ENCODE assay signal across 8 cellular contexts in the genomic region with DNA sequence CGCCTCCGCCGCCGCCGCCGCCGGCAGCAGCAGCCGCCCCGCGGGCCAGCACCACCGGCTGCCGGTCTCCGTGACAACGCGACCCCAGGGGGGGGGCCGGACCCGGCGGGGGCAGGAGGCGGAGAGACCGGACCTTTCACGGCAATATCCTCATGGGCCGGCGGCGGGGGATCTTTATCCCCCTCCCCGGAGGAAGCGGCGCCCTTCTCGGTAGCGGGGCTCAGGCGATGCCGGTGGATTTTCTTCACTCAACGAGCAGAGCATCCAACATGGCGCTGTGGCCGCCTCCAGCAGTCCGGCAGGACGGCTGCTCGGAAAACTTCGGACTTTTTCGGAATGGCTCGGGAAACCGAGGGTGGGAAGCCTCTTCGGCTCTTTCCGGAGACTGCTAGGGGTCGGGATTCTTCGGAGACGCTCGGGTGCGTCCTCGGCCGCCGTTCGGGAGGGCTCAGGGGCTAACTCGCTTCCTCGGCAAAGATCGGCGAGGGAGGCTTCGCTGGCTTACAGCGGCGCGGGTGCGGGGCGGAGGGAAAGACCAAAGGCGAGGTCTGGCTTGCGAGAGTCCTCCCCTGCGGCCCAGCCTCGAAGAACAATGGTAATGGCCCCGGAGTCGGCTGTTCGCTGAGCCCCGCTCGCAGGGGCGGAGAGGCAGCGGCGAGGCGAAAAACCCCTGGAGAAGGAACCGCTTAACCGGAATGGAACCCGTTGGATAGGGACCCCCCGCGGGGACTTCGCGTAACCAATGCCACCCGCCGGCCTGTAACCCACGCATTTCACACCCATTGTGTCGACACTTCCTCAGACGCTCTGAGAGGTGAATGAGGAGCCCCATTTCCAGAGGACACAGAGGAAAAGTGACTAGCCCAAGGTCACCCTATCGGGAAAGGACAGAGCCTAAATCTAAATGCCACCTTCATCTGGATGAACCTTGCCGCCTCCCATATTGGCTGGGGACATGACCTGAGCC. TPM values are rescaled to one million over a fixed set of nuclear protein-coding genes. Genes with fewer than 3 reads are reported as not detected.
A peak's percentile ranks its signal among the peaks of the same experiment; 100 is the strongest.
DNase-seq lines count a peak whose midpoint lies in the region; ATAC-seq, FAIRE-seq and TF ChIP-seq lines count a peak whose summit lies in the region.

Gene EIF4G3, minus strand, starts transcription at position 309 of the 967 bp plus-strand sequence. CDS start 174,155 bp downstream, outside the sequence.

- H3K4me1 ChIP-seq in small intestine (ENCODE audit: control insufficient read depth in 2 of 2, insufficient read depth in 1 of 2, low read depth in 1 of 2, low read length in 1 of 2): peaks cover 0 to 6% of the 10 kb centered on the region in 2 donors

- 1 to 2% (median 1%) methylated on average over 60 to 89 of the region's 89 CpGs for WGBS in small intestine, 3 donors

- peak within 1 kb of the TSS; percentile 82 for H3K4me3 Mint-ChIP-seq in WTC11

- peaks cover 18% of the 10 kb centered on the region for H3K4me1 Mint-ChIP-seq in WTC11

- CTCF ChIA-PET in AG04450 (lab: Charles Lee) (no interaction called here), WTC11 (lab: Charles Lee) (interaction anchor here (0.9 to 3.0 kb wide), 2 partner anchors 18 to 449 kb away, joined by 3 to 14 read pairs; no protein-coding TSS in a partner anchor)

- H3K9me3 ChIP-seq in AG04450 (ENCODE audit: control insufficient read depth, insufficient read depth, low read length) (no peaks in the 10 kb centered on the region; the same call in 1 of the 2 replicates), small intestine (ENCODE audit: control insufficient read depth, low read depth) (no peaks in the 10 kb centered on the region)

- H3K36me3 ChIP-seq in small intestine (ENCODE audit: control insufficient read depth in 2 of 2, insufficient read depth in 2 of 2, low read length in 2 of 2): peaks cover 0 to 2% of the 10 kb centered on the region in 2 donors

- H3K27me3 ChIP-seq in AG04450 (ENCODE audit: control insufficient read depth, insufficient read depth, low read length) (no peaks in the 10 kb centered on the region), small intestine (ENCODE audit: control insufficient read depth in 2 of 2, insufficient read depth in 2 of 2, low read length in 2 of 2) (no peaks in the 10 kb centered on the region)

- H3K9me3 Mint-ChIP-seq in WTC11: no peaks in the 10 kb centered on the region

- POLR2A ChIA-PET in AG04450 (lab: Yijun Ruan, JAX): no interaction called here
- POLR2A ChIA-PET in WTC11 (lab: Charles Lee): no interaction called here

- TF ChIP-seq CTCF in AG04450 (IDR thresholded peaks at IDR 0.05; ENCODE audit: low read depth, low read length): no peak
- TF ChIP-seq CTCF in WTC11 (IDR thresholded peaks at IDR 0.05): no peak
- TF ChIP-seq CTCF in cardiac fibroblast (IDR thresholded peaks at IDR 0.05; ENCODE audit: low read depth, low read length): no peak

- H3K4me3 ChIP-seq in AG04450 (ENCODE audit: low read depth, low read length) (peak within 1 kb of the TSS; percentile 89), cardiac fibroblast (replicated peaks in 1 of 2; ENCODE audit: low read depth in 2 of 2, low read length in 2 of 2) (peak within 1 kb of the TSS; percentile 88 to 94), small intestine (ENCODE audit: low read depth in 1 of 2, low read length in 2 of 2) (peak within 1 kb of the TSS; percentile 82 to 87)

- peak; percentile 93 for DNase-seq in AG04450 (ENCODE audit: low read depth, low spot score)
- DNase-seq in NCI-H226: peak; percentile 84
- DNase-seq in WTC11 (ENCODE audit: low spot score): peak; percentile 100
- DNase-seq in cardiac fibroblast (ENCODE audit: low read depth in 2 of 2): peak; percentile 98
- DNase-seq in iPS-NIHi11 (ENCODE audit: low spot score): peak; percentile 98
- peak; percentile 99 for DNase-seq in small intestine

- H3K27ac Mint-ChIP-seq in WTC11: peak within 1 kb of the TSS; percentile 85

- peaks cover 37% of the 10 kb centered on the region for H3K27me3 Mint-ChIP-seq in WTC11 (ENCODE audit: low read depth)

- FAIRE-seq in small intestine (lab: Jason Lieb, UNC): no peak

- H3K36me3 Mint-ChIP-seq in WTC11: peaks cover 2% of the 10 kb centered on the region

- peak within 1 kb of the TSS; percentile 88 for H3K27ac ChIP-seq in AG04450 (ENCODE audit: low read depth, low read length)
- H3K27ac ChIP-seq in small intestine (ENCODE audit: low read depth in 1 of 2, low read length in 1 of 2): peak within 1 kb of the TSS; percentile 90

- ATAC-seq in GM18909 (IDR thresholded peaks at IDR 0.05; ENCODE audit: poor library complexity, unreplicated experiment) (peak; percentile 90), HG03175 (IDR thresholded peaks at IDR 0.05; ENCODE audit: unreplicated experiment) (peak; percentile 89), WTC11 (peak; percentile 99)

TF ChIP-seq in WTC11, 78 proteins besides CTCF, POLR2A, EP300 and RAD21 (continues in another document):
- TF ChIP-seq, protein P1, sequence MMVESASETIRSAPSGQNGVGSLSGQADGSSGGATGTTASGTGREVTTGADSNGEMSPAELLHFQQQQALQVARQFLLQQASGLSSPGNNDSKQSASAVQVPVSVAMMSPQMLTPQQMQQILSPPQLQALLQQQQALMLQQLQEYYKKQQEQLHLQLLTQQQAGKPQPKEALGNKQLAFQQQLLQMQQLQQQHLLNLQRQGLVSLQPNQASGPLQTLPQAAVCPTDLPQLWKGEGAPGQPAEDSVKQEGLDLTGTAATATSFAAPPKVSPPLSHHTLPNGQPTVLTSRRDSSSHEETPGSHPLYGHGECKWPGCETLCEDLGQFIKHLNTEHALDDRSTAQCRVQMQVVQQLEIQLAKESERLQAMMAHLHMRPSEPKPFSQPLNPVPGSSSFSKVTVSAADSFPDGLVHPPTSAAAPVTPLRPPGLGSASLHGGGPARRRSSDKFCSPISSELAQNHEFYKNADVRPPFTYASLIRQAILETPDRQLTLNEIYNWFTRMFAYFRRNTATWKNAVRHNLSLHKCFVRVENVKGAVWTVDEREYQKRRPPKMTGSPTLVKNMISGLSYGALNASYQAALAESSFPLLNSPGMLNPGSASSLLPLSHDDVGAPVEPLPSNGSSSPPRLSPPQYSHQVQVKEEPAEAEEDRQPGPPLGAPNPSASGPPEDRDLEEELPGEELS (CRISPR knock-in tag; IDR thresholded peaks at IDR 0.05): 0 out of 2 replicates have a peak, but pooled peaks have one; percentile 19
- TF ChIP-seq GABPB1 (CRISPR knock-in tag; IDR thresholded peaks at IDR 0.05): no peak
- 0 out of 2 replicates have a peak, but pooled peaks have one; percentile 21 for TF ChIP-seq NFE2L1 (CRISPR knock-in tag; IDR thresholded peaks at IDR 0.05)
- TF ChIP-seq ZNF219 (CRISPR knock-in tag; IDR thresholded peaks at IDR 0.05; ENCODE audit: borderline replicate concordance): no peak
- TF ChIP-seq CREM (CRISPR knock-in tag; IDR thresholded peaks at IDR 0.05): no peak
- no peak for TF ChIP-seq ELF4 (CRISPR knock-in tag; IDR thresholded peaks at IDR 0.05; ENCODE audit: low read depth)
- peak; percentile 25; the same call in 1 of the 2 replicates for TF ChIP-seq TEAD1 (CRISPR knock-in tag; IDR thresholded peaks at IDR 0.05)
- peak; percentile 65; the same call in 1 of the 2 replicates for TF ChIP-seq GTF2I (CRISPR knock-in tag; conservative IDR thresholded peaks at IDR 0.05)
- TF ChIP-seq HMGXB4 (CRISPR knock-in tag; IDR thresholded peaks at IDR 0.05): no peak
- TF ChIP-seq PRRX2 (CRISPR knock-in tag; IDR thresholded peaks at IDR 0.05): no peak
- TF ChIP-seq SP1 (CRISPR knock-in tag; conservative IDR thresholded peaks at IDR 0.05): peak; percentile 55
- TF ChIP-seq, protein P2, sequence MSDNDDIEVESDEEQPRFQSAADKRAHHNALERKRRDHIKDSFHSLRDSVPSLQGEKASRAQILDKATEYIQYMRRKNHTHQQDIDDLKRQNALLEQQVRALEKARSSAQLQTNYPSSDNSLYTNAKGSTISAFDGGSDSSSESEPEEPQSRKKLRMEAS (CRISPR knock-in tag; IDR thresholded peaks at IDR 0.05): peak; percentile 80
- TF ChIP-seq ZBTB21 (CRISPR knock-in tag; IDR thresholded peaks at IDR 0.05; ENCODE audit: borderline replicate concordance): no peak
- 0 out of 2 replicates have a peak, but pooled peaks have one; percentile 58 for TF ChIP-seq FOXK1 (CRISPR knock-in tag; IDR thresholded peaks at IDR 0.05)
- 0 out of 2 replicates have a peak, but pooled peaks have one; percentile 67 for TF ChIP-seq ZNF263 (CRISPR knock-in tag; IDR thresholded peaks at IDR 0.05; ENCODE audit: low read depth)
- TF ChIP-seq RORB (CRISPR knock-in tag; IDR thresholded peaks at IDR 0.05): no peak
- no peak for TF ChIP-seq TEAD4 (CRISPR knock-in tag; IDR thresholded peaks at IDR 0.05)
- TF ChIP-seq HMGA2 (CRISPR knock-in tag; IDR thresholded peaks at IDR 0.05): 0 out of 2 replicates have a peak, but pooled peaks have one; percentile 5
- TF ChIP-seq, protein P3, sequence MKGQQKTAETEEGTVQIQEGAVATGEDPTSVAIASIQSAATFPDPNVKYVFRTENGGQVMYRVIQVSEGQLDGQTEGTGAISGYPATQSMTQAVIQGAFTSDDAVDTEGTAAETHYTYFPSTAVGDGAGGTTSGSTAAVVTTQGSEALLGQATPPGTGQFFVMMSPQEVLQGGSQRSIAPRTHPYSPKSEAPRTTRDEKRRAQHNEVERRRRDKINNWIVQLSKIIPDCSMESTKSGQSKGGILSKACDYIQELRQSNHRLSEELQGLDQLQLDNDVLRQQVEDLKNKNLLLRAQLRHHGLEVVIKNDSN (CRISPR knock-in tag; IDR thresholded peaks at IDR 0.05): peak; percentile 17; the same call in 1 of the 2 replicates
- TF ChIP-seq ZNF317 (CRISPR knock-in tag; IDR thresholded peaks at IDR 0.05; ENCODE audit: borderline replicate concordance, low read depth): peak; percentile 73
- TF ChIP-seq ZNF232 (CRISPR knock-in tag; IDR thresholded peaks at IDR 0.05): no peak
- no peak for TF ChIP-seq TCF7 (CRISPR knock-in tag; IDR thresholded peaks at IDR 0.05; ENCODE audit: low read depth)

RNA-seq across cellular contexts. Expression of gene EIF4G3, which starts in this region (rescaled TPM):
- polyA plus RNA-seq in AG04450 (2011; rRNA removed) (66.6 and 74.9 TPM in 2 replicates), small intestine (10 to 100 TPM; 10.8 to 22.8 (median 17.4) TPM)
- 62.7 and 70.1 TPM in 2 replicates for polyA minus RNA-seq in AG04450 (2011; rRNA and poly(A)+ RNA removed)
- 76.7 to 78.8 TPM (median 77.7 TPM) in 3 replicates for total RNA-seq in WTC11 (2021)

Comparison
In these comparisons a context has a peak if more than half of its experiments do, and no peak if none do; other contexts are left out.
1. Peak in every context shown above with its lines: DNase-seq, ATAC-seq, H3K4me3 ChIP-seq and H3K27ac ChIP-seq.